In the genomic region with DNA sequence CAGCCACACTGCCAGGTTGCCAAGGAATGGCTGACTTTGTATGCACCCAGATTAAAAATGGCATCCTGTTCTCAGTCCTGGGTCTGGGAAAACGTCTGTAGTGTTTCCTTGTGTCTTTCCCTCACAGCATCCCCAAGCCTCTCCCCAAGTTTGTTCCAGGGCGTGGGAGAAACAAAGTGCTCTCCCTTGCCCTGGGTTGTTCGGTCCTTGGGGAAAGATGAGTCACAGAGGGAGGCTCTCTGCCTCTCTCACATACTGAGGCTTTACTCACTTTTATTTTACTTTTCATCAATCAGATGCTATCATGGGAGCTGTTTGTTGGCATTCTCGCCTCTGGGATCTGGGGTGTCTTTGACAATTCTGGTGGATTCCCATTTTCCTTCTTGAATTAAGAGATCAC, we compare ENCODE assay signal across 27 cellular contexts.
"Had no signal": no experiment of that assay in that cellular context is flagged by ENCODE, and none has a peak within 500 bp of the region (broad histone marks: within the 10 kb centered on the region; RNA-seq: fewer than 3 reads in every experiment).

No MANE protein-coding gene starts in this region.

- H3K27ac Mint-ChIP-seq: activated naive CD4-positive, alpha-beta T cell treated with anti-CD3 and anti-CD28 coated beads for 36 hours; activated naive CD8-positive, alpha-beta T cell treated with anti-CD3 and anti-CD28 coated beads for 36 hours; brain; immature natural killer cell; memory B cell; natural killer cell; neural progenitor cell; T-helper 2 cell treated with Interferon-gamma antibody and Interleukin-4, amounts not matched to agents 5 μg/mL and 100 μg/mL, for 36 hours had no signal

- H3K27me3 Mint-ChIP-seq: activated naive CD8-positive, alpha-beta T cell treated with anti-CD3 and anti-CD28 coated beads for 36 hours; brain; memory B cell had no signal

- H3K36me3 ChIP-seq: adrenal gland, cardiac muscle cell, colonic mucosa, heart left ventricle, neural progenitor cell, thoracic aorta had no signal

- H3K4me2 ChIP-seq: neural progenitor cell had no signal

- H3K9me3 Mint-ChIP-seq: activated naive CD4-positive, alpha-beta T cell treated with anti-CD3 and anti-CD28 coated beads for 36 hours; activated naive CD8-positive, alpha-beta T cell treated with anti-CD3 and anti-CD28 coated beads for 36 hours; T-helper 2 cell treated with Interferon-gamma antibody and Interleukin-4, amounts not matched to agents 5 μg/mL and 100 μg/mL, for 36 hours had no signal

- H3K4me3 ChIP-seq: adrenal gland, cardiac muscle cell, colonic mucosa, heart left ventricle, neural progenitor cell, thoracic aorta had no signal

- H3K27ac ChIP-seq: adrenal gland, cardiac muscle cell, colonic mucosa, heart left ventricle, neural progenitor cell, thoracic aorta had no signal

- H3K9ac ChIP-seq: neural progenitor cell had no signal

- H3K36me3 Mint-ChIP-seq: activated naive CD8-positive, alpha-beta T cell treated with anti-CD3 and anti-CD28 coated beads for 36 hours; brain; immature natural killer cell; memory B cell; natural killer cell had no signal

- H3K4me1 ChIP-seq: adrenal gland, heart left ventricle had no signal

- H3K9me3 ChIP-seq: adrenal gland, colonic mucosa, thoracic aorta had no signal

- H3K4me3 Mint-ChIP-seq: activated naive CD4-positive, alpha-beta T cell treated with anti-CD3 and anti-CD28 coated beads for 36 hours; activated naive CD8-positive, alpha-beta T cell treated with anti-CD3 and anti-CD28 coated beads for 36 hours; brain; immature natural killer cell; memory B cell; natural killer cell; neural progenitor cell; T-helper 2 cell treated with Interferon-gamma antibody and Interleukin-4, amounts not matched to agents 5 μg/mL and 100 μg/mL, for 36 hours had no signal

- H3K27me3 ChIP-seq: adrenal gland, cardiac muscle cell, colonic mucosa, heart left ventricle, neural progenitor cell had no signal

- ATAC-seq: heart left ventricle; natural killer cell; stimulated activated naive CD8-positive, alpha-beta T cell treated with anti-CD3 and anti-CD28 coated beads, Interleukin-15, Interleukin-2, amounts not matched to agents 100 U/mL and 50 U/mL, for 24 hours had no signal

- H2AFZ ChIP-seq: neural progenitor cell had no signal

- H3K4me1 Mint-ChIP-seq: activated naive CD8-positive, alpha-beta T cell treated with anti-CD3 and anti-CD28 coated beads for 36 hours; brain; immature natural killer cell; memory B cell; natural killer cell; neural progenitor cell had no signal

- DNase-seq: activated CD4-positive, alpha-beta T cell treated with anti-CD3 and anti-CD28 coated beads for 4 hours; activated CD4-positive, alpha-beta T cell treated with anti-CD3 and anti-CD28 coated beads, Interleukin-2, amount 50 U/mL, for 4 hours; activated effector memory CD4-positive, alpha-beta T cell treated with anti-CD3 and anti-CD28 coated beads, Interleukin-2, amount 50 U/mL, for 16 hours; activated naive CD4-positive, alpha-beta T cell treated with anti-CD3 and anti-CD28 coated beads for 36 hours; activated naive CD8-positive, alpha-beta T cell treated with anti-CD3 and anti-CD28 coated beads for 36 hours; activated T-cell treated with anti-CD3 and anti-CD28 coated beads for 4 hours; adrenal gland; cerebellar nuclear complex; colonic mucosa; effector memory CD4-positive, alpha-beta T cell; heart left ventricle; hypothalamus; immature natural killer cell; kidney; natural killer cell; right cardiac atrium; stimulated activated CD4-positive, alpha-beta T cell treated with anti-CD3 and anti-CD28 coated beads, Interleukin-12 subunit alpha, Interleukin-12 subunit beta, amount 100 ng/mL, for 4 hours; stimulated activated CD4-positive, alpha-beta T cell treated with anti-CD3 and anti-CD28 coated beads, Interleukin-4, amount 100 ng/mL, for 1 hour; stimulated activated naive CD8-positive, alpha-beta T cell treated with anti-CD3 and anti-CD28 coated beads, Interleukin-15, Interleukin-2, amounts not matched to agents 100 U/mL and 50 U/mL, for 24 hours; T-helper 1 cell; trophoblast cell had no signal
